ENCODE assay signal across 19 cellular contexts in genomic region chr11:129703846-129704245, GRCh38.
DNase-seq lines count a peak whose midpoint lies in the region; ATAC-seq and TF ChIP-seq lines count a peak whose summit lies in the region.
"Had no signal": no experiment of that assay in that cellular context is flagged by ENCODE, and none has a peak within 500 bp of the region (broad histone marks: within the 10 kb centered on the region; RNA-seq: fewer than 3 reads in every experiment).

No MANE protein-coding gene starts in this region.

- no peaks in the 10 kb centered on the region for H3K79me2 ChIP-seq in hepatocyte

- H3K9me2 ChIP-seq in hepatocyte (replicated peaks; ENCODE audit: insufficient read depth), result no peaks in the 10 kb centered on the region

- DNase-seq in NCI-H1105 treated with DMSO at 0.1 percent for 48 hours (lab: John Stamatoyannopoulos, UW), result peak; percentile 83
- peak; percentile 74 for DNase-seq in epithelial cell of esophagus (ENCODE audit: low read depth)
- peak; percentile 46 for DNase-seq in hepatocyte (ENCODE audit: low spot score)
- DNase-seq in germinal center (ENCODE audit: low spot score), result no peak
- DNase-seq in hippocampal formation (lab: John Stamatoyannopoulos, UW), result no peak
- DNase-seq in OCI-M2 (lab: John Stamatoyannopoulos, UW; ENCODE audit: unreplicated experiment), result no peak
- DNase-seq: activated naive CD8-positive, alpha-beta T cell treated with anti-CD3 and anti-CD28 coated beads, Interleukin-2, amount 10 ng/mL, durations not matched to agents 7 days and 5 days; heart right ventricle; Karpas-422; natural killer cell; NCI-H2107; NCI-H526; pancreas; T-helper 9 cell had no signal

- TF ChIP-seq CTCF in epithelial cell of esophagus (IDR thresholded peaks at IDR 0.05; ENCODE audit: insufficient read depth, low read depth, low read length, missing control alignments), result no peak
- TF ChIP-seq CTCF in hepatocyte (IDR thresholded peaks at IDR 0.05; ENCODE audit: poor library complexity), result no peak

- no peak overlapping the region for H3K4me2 ChIP-seq in hepatocyte

- no peaks in the 10 kb centered on the region for H3K4me1 ChIP-seq in hepatocyte (ENCODE audit: insufficient read depth)
- H3K4me1 ChIP-seq: heart right ventricle, pancreas had no signal

- peak overlapping the region; percentile 24 for H3K27ac ChIP-seq in hepatocyte
- peak overlapping the region in 11 of 21 experiments; percentile 8 to 63 (median 44) for H3K27ac ChIP-seq in skin epidermis
- H3K27ac ChIP-seq: coronary artery, heart right ventricle, pancreas had no signal

- no peaks in the 10 kb centered on the region for H4K20me1 ChIP-seq in hepatocyte (ENCODE audit: insufficient read depth, poor library complexity, severe bottlenecking)

- ATAC-seq in GM18909 (IDR thresholded peaks at IDR 0.05; ENCODE audit: poor library complexity, unreplicated experiment), result no peak
- ATAC-seq: activated CD4-positive, CD25-positive, alpha-beta regulatory T cell treated with anti-CD3 and anti-CD28 coated beads, Interleukin-2, amount 50 U/mL, for 24 hours; natural killer cell had no signal

- no peak overlapping the region for H2AFZ ChIP-seq in hepatocyte

- H3K36me3 ChIP-seq in hepatocyte (replicated peaks; ENCODE audit: insufficient read depth, low read depth), result no peaks in the 10 kb centered on the region
- H3K36me3 ChIP-seq: heart right ventricle, pancreas had no signal

- H3K4me3 ChIP-seq in epithelial cell of esophagus (ENCODE audit: low read length), result no peak overlapping the region
- no peak overlapping the region for H3K4me3 ChIP-seq in hepatocyte
- H3K4me3 ChIP-seq in skin epidermis, result no peak overlapping the region
- H3K4me3 ChIP-seq: coronary artery, heart right ventricle, pancreas had no signal

- WGBS in hepatocyte (ENCODE audit: low lambda C conversion rate, missing lambda C conversion rate), result 54% methylated on average over 6 of the region's 6 CpGs

- H3K27me3 ChIP-seq in hepatocyte, result no peaks in the 10 kb centered on the region
- H3K27me3 ChIP-seq: pancreas had no signal

- H3K9me3 ChIP-seq in hepatocyte (ENCODE audit: low read depth), result no peaks in the 10 kb centered on the region
- H3K9me3 ChIP-seq: Caco-2, heart right ventricle, pancreas had no signal

Comparison
In these comparisons a context has a peak if more than half of its experiments do, and no peak if none do; other contexts are left out.
1. DNase-seq: peak in NCI-H1105 treated with DMSO at 0.1 percent for 48 hours (single experiment), epithelial cell of esophagus (single experiment) and hepatocyte (single experiment); none in germinal center (single experiment), hippocampal formation (0 of 2) and OCI-M2 (single experiment).